23 cellular contexts compared by ENCODE assay signal in genomic region chr9:2771101-2771500, GRCh38. TPM values are rescaled to one million over a fixed set of nuclear protein-coding genes. Genes with fewer than 3 reads are reported as not detected.
DNase-seq lines count a peak whose midpoint lies in the region; ATAC-seq, FAIRE-seq and TF ChIP-seq lines count a peak whose summit lies in the region.
"Had no signal": no experiment of that assay in that cellular context is flagged by ENCODE, and none has a peak within 500 bp of the region (broad histone marks: within the 10 kb centered on the region; RNA-seq: fewer than 3 reads in every experiment).

No MANE protein-coding gene starts in this region.

- no peak overlapping the region for H4K91ac ChIP-seq in H1 (replicated peaks; ENCODE audit: insufficient read length, low read length)

- H3K4me1 ChIP-seq in HEK293 (ENCODE audit: control insufficient read depth, insufficient read depth, low read length) (peaks cover 7% of the 10 kb centered on the region), H1 (replicated peaks in 1 of 4; ENCODE audit: control insufficient read depth in 3 of 4, insufficient read depth in 4 of 4, low read length in 3 of 4) (peaks cover 0 to 8% (median 1%) of the 10 kb centered on the region in 4 experiments; a peak in 2 of 7 replicates)
- H3K4me1 ChIP-seq: right lobe of liver had no signal

- no peak overlapping the region for H2BK5ac ChIP-seq in H1 (ENCODE audit: low read depth, low read length)

- TF ChIP-seq CTCF in HEK293 (tag by site-specific recombination; IDR thresholded peaks at IDR 0.05) = no peak
- TF ChIP-seq CTCF in H1 (IDR thresholded peaks at IDR 0.05; ENCODE audit: control extremely low read depth in 1 of 3, insufficient read depth in 1 of 3, low read depth in 1 of 3, low read length in 3 of 3) = no peak
- no peak for TF ChIP-seq CTCF in omental fat pad (IDR thresholded peaks at IDR 0.05)

- no peak overlapping the region for H2BK15ac ChIP-seq in H1 (ENCODE audit: low read length)

- H3K23me2 ChIP-seq in H1 (ENCODE audit: low read depth, low read length) = no peaks in the 10 kb centered on the region

- TF ChIP-seq RAD21 in H1 (IDR thresholded peaks at IDR 0.05 in 1 of 2, conservative IDR thresholded peaks at IDR 0.05 in 1 of 2; ENCODE audit: low read depth in 2 of 2, low read length in 2 of 2) = no peak

- H2BK20ac ChIP-seq in H1 (ENCODE audit: low read length) = no peak overlapping the region

- DNase-seq in NCI-H226 (peak; percentile 81), H1 (ENCODE audit: low read depth in 1 of 2, low spot score in 2 of 2) (no peak), omental fat pad (ENCODE audit: low spot score) (no peak), activated gamma-delta T cell (lab: John Stamatoyannopoulos, UW) (no peak), NCI-H1436 (lab: John Stamatoyannopoulos, UW) (no peak)
- DNase-seq: activated CD4-positive, alpha-beta T cell treated with anti-CD3 and anti-CD28 coated beads, Interleukin-2, amount 50 U/mL, for 1 hour; activated CD8-positive, alpha-beta memory T cell treated with anti-CD3 and anti-CD28 coated beads, Interleukin-2, amount 10 ng/mL, durations not matched to agents 7 days and 5 days; activated naive CD4-positive, alpha-beta T cell treated with anti-CD3 and anti-CD28 coated beads, Interleukin-2, amount 50 U/mL, for 16 hours; aorta; cerebellar nuclear complex; heart left ventricle; KG1; naive thymus-derived CD4-positive, alpha-beta T cell; NCI-H1417 treated with DMSO at 0.1 percent for 48 hours; NCI-H526 treated with DMSO at 0.1 percent for 48 hours; right lobe of liver had no signal

- H3K4me2 ChIP-seq in H1 (ENCODE audit: insufficient read depth in 1 of 2, low read depth in 2 of 2, low read length in 2 of 2) = no peak overlapping the region

- CTCF ChIA-PET in HEK293 (lab: Yijun Ruan, JAX) = no interaction called here
- CTCF ChIA-PET in H1 (lab: Charles Lee; ENCODE audit: partially characterized antibody) = interaction anchor here (0.6 to 1.2 kb wide), 3 partner anchors 29 to 1065 kb away, joined by 3 to 4 read pairs (median 4); no protein-coding TSS in a partner anchor

- H2AK5ac ChIP-seq in H1 (ENCODE audit: low read depth, low read length) = no peak overlapping the region

- ATAC-seq in omental fat pad (ENCODE audit: low FRiP score) (peak; percentile 66), GM21723 (IDR thresholded peaks at IDR 0.05; ENCODE audit: unreplicated experiment) (no peak)
- ATAC-seq: activated CD8-positive, alpha-beta memory T cell treated with anti-CD3 and anti-CD28 coated beads, Interleukin-2, amount 10 ng/mL, durations not matched to agents 7 days and 5 days; naive thymus-derived CD4-positive, alpha-beta T cell had no signal

- H3K9ac ChIP-seq in H1 (replicated peaks in 1 of 4; ENCODE audit: extremely low read depth in 1 of 4, low read depth in 3 of 4, low read length in 3 of 4) = no peak overlapping the region

- no peak overlapping the region for H4K5ac ChIP-seq in H1 (ENCODE audit: insufficient read length, low read depth, low read length)

- H3K36me3 ChIP-seq in HEK293 (ENCODE audit: control insufficient read depth in 2 of 2, insufficient read depth in 1 of 2, low read length in 2 of 2) = peaks cover 0 to 22% of the 10 kb centered on the region in 2 experiments; a peak in 2 of 3 replicates
- peaks cover 2 to 38% (median 19%) of the 10 kb centered on the region in 4 experiments; a peak in 6 of 8 replicates for H3K36me3 ChIP-seq in H1 (ENCODE audit: control insufficient read depth in 2 of 4, insufficient read depth in 4 of 4, low read length in 3 of 4)
- H3K36me3 ChIP-seq: ovary had no signal

- no peak overlapping the region for H2BK120ac ChIP-seq in H1 (replicated peaks; ENCODE audit: low read depth, low read length)

- peak overlapping the region; percentile 29; the same call in 1 of the 2 replicates for H3K27ac ChIP-seq in HEK293 (ENCODE audit: extremely low read depth, low read depth, low read length)
- H3K27ac ChIP-seq in H1 (ENCODE audit: low read depth, low read length) = no peak overlapping the region
- H3K27ac ChIP-seq: right lobe of liver had no signal

- H2AFZ ChIP-seq in H1 (ENCODE audit: low read length) = no peak overlapping the region

- no peaks in the 10 kb centered on the region for H4K20me1 ChIP-seq in H1 (replicated peaks in 1 of 2; ENCODE audit: control insufficient read depth in 1 of 2, insufficient read depth in 2 of 2, low read length in 2 of 2)

- no peak overlapping the region for H3K56ac ChIP-seq in H1 (replicated peaks; ENCODE audit: insufficient read length, low read depth, low read length)

- H3K79me1 ChIP-seq in H1 (ENCODE audit: low read depth, low read length) = no peaks in the 10 kb centered on the region

- H3K79me2 ChIP-seq in H1 (ENCODE audit: control insufficient read depth in 1 of 2, insufficient read depth in 2 of 2, low read length in 2 of 2) = peaks cover 0 to 15% of the 10 kb centered on the region in 2 experiments; a peak in 2 of 4 replicates

- H3K18ac ChIP-seq in H1 (ENCODE audit: extremely low read depth, low read length) = no peak overlapping the region

- H3K27me3 ChIP-seq in H1 (replicated peaks in 1 of 4; ENCODE audit: control insufficient read depth in 3 of 4, extremely low read depth in 1 of 4, insufficient read depth in 3 of 4, low read length in 3 of 4) = no peaks in the 10 kb centered on the region
- H3K27me3 ChIP-seq: heart left ventricle, ovary, right lobe of liver had no signal

- no peak overlapping the region for H3K23ac ChIP-seq in H1 (ENCODE audit: insufficient read length)

- no peak overlapping the region for H2BK12ac ChIP-seq in H1 (ENCODE audit: low read depth, low read length)

- H3K4me3 ChIP-seq in HEK293 (ENCODE audit: low read depth, low read length) (no peak overlapping the region), H1 (ENCODE audit: extremely low read depth in 1 of 4, insufficient read depth in 2 of 4, low read depth in 3 of 4, low read length in 4 of 4) (no peak overlapping the region)
- H3K4me3 ChIP-seq: heart left ventricle, ovary, right lobe of liver had no signal

- peak; percentile 36 for FAIRE-seq in H1 (lab: Jason Lieb, UNC)
- FAIRE-seq: RCC 7860 had no signal

- H3K9me3 ChIP-seq in HEK293 (ENCODE audit: control insufficient read depth, insufficient read depth, low read depth, low read length) (no peaks in the 10 kb centered on the region), H1 (ENCODE audit: insufficient read depth in 2 of 2, low read depth in 1 of 2, low read length in 1 of 2) (peaks cover 2 to 5% of the 10 kb centered on the region in 2 experiments; a peak in 1 of 4 replicates)
- H3K9me3 ChIP-seq: ovary, right lobe of liver had no signal

- POLR2A ChIA-PET in HEK293 (lab: Yijun Ruan, JAX) = interaction anchor here (1.0 kb wide), 1 partner anchor 39 kb away, joined by 3 read pairs; no protein-coding TSS in a partner anchor
- POLR2A ChIA-PET in H1 (lab: Charles Lee; ENCODE audit: partially characterized antibody) = no interaction called here

- WGBS in H1 (ENCODE audit: extremely low coverage in 1 of 2, insufficient coverage in 1 of 2, insufficient read length in 1 of 2, insufficient replicate concordance in 2 of 2, low coverage in 1 of 2, low lambda C conversion rate in 2 of 2, missing lambda C conversion rate in 1 of 2), 2 experiments = 87% methylated on average over 4 of the region's 4 CpGs; no CpG with 5 or more reads in 1 of the 2 experiments

- H3K4ac ChIP-seq in H1 (replicated peaks; ENCODE audit: insufficient read length, low read depth, low read length) = no peak overlapping the region

- no peak overlapping the region for H4K8ac ChIP-seq in H1 (ENCODE audit: extremely low read depth, insufficient read depth, low read length)

- TF ChIP-seq EP300 in H1 (IDR thresholded peaks at IDR 0.05; ENCODE audit: borderline replicate concordance in 1 of 2, low read depth in 2 of 2, low read length in 2 of 2) = no peak

- no peak overlapping the region for H3K14ac ChIP-seq in H1 (ENCODE audit: insufficient read length)

- TF ChIP-seq POLR2A in H1 (IDR thresholded peaks at IDR 0.05; ENCODE audit: control extremely low read depth in 1 of 2, low read depth in 2 of 2, low read length in 2 of 2) = no peak

TF ChIP-seq in HEK293, 187 proteins besides CTCF, POLR2A, EP300 and RAD21 (continues in another document):
- TF ChIP-seq ZNF302 (tag by site-specific recombination; IDR thresholded peaks at IDR 0.05; ENCODE audit: low read depth) (no peak), FEZF1 (tag by site-specific recombination; IDR thresholded peaks at IDR 0.05) (peak; percentile 95), ZNF274 (IDR thresholded peaks at IDR 0.05; ENCODE audit: low read length) (no peak), ZNF274 (tag by site-specific recombination; IDR thresholded peaks at IDR 0.05; ENCODE audit: borderline replicate concordance) (no peak), ZNF138 (tag by site-specific recombination; IDR thresholded peaks at IDR 0.05; ENCODE audit: borderline replicate concordance) (no peak), ZNF555 (tag by site-specific recombination; conservative IDR thresholded peaks at IDR 0.05) (no peak), ZNF112 (tag by site-specific recombination; IDR thresholded peaks at IDR 0.05) (no peak)

TF ChIP-seq in H1, 55 proteins besides CTCF, POLR2A, EP300 and RAD21 (continues in another document):
- TF ChIP-seq GABPA (IDR thresholded peaks at IDR 0.05; ENCODE audit: borderline replicate concordance, insufficient read depth, low read length) (no peak), CHD2 (IDR thresholded peaks at IDR 0.05; ENCODE audit: low read length) (no peak), YY1 (IDR thresholded peaks at IDR 0.05; ENCODE audit: low read depth, low read length) (no peak), ZNF274 (IDR thresholded peaks at IDR 0.05; ENCODE audit: borderline replicate concordance, extremely low read depth, low read length) (no peak), SUZ12 (IDR thresholded peaks at IDR 0.05; ENCODE audit: low read length) (no peak), POU5F1 (IDR thresholded peaks at IDR 0.05; ENCODE audit: low read depth, low read length) (no peak), ATF3 (IDR thresholded peaks at IDR 0.05; ENCODE audit: insufficient read depth, low read depth, low read length) (no peak), JUND (IDR thresholded peaks at IDR 0.05; ENCODE audit: low read length) (no peak)

RNA-seq across cellular contexts. Expression of gene KCNV2, which starts 53.8 kb away (rescaled TPM):
- not detected in 2 replicates for total RNA-seq in H1 (2021; fragmentation: NEBNext Ultra II Directional; extraction: Animal tissue kit (Norgen Biotek cat#: 25700))
- not detected in 2 replicates for polyA plus RNA-seq in H1 (2011; rRNA removed)
- not detected for polyA plus RNA-seq in H1 (2011; cell fraction: cytosol; rRNA removed)
- polyA plus RNA-seq in H1 (2011; cell fraction: nucleus; rRNA removed) = not detected
- 0.34 to 0.62 TPM (median 0.50 TPM) in 3 of 4 replicates, not detected in the other for polyA plus RNA-seq in H1 (2012, experiment 1 of 2)
- polyA plus RNA-seq in H1 (2012, experiment 2 of 2) = not detected
- polyA plus RNA-seq in H1 (2013, experiment 1 of 2) = not detected
- polyA plus RNA-seq in H1 (2013, experiment 2 of 2) = not detected
- polyA minus RNA-seq in H1 (2011; rRNA and poly(A)+ RNA removed) = not detected in 2 replicates
- not detected for polyA minus RNA-seq in H1 (2011; cell fraction: cytosol; rRNA and poly(A)+ RNA removed)
- not detected for polyA minus RNA-seq in H1 (2011; cell fraction: nucleus; rRNA and poly(A)+ RNA removed)
- not detected for total RNA-seq in omental fat pad
- total RNA-seq: activated CD8-positive, alpha-beta memory T cell treated with anti-CD3 and anti-CD28 coated beads, Interleukin-2, amount 10 ng/mL, durations not matched to agents 7 days and 5 days; aorta; heart left ventricle; naive thymus-derived CD4-positive, alpha-beta T cell; ovary; right lobe of liver; SK-MEL-5 had no signal
- polyA plus RNA-seq: aorta; CD14-positive monocyte; heart left ventricle; naive thymus-derived CD4-positive, alpha-beta T cell; ovary; thymus had no signal
